In genomic region chr4:137861682-137862081, GRCh38 we compare ENCODE assay signal across 11 cellular contexts.
A peak's percentile ranks its signal among the peaks of the same experiment; 100 is the strongest.
DNase-seq lines count a peak whose midpoint lies in the region; ATAC-seq, FAIRE-seq and TF ChIP-seq lines count a peak whose summit lies in the region.
"Had no signal": no experiment of that assay in that cellular context is flagged by ENCODE, and none has a peak within 500 bp of the region (broad histone marks: within the 10 kb centered on the region; RNA-seq: fewer than 3 reads in every experiment).

No MANE protein-coding gene starts in this region.

- TF ChIP-seq POLR2A in vagina (IDR thresholded peaks at IDR 0.05) (no peak), GM12892 (IDR thresholded peaks at IDR 0.05; ENCODE audit: low read depth, low read length) (no peak)

- FAIRE-seq in frontal cortex (lab: Jason Lieb, UNC) (peak; percentile 98), GM12892 (lab: Jason Lieb, UNC) (no peak)
- FAIRE-seq: GM18507 had no signal

- H3K4me1 ChIP-seq in right atrium auricular region (no peaks in the 10 kb centered on the region), RWPE2 (ENCODE audit: insufficient read depth, poor library complexity, severe bottlenecking) (no peaks in the 10 kb centered on the region), vagina (no peaks in the 10 kb centered on the region)

- no peaks in the 10 kb centered on the region for H3K36me3 ChIP-seq in right atrium auricular region
- no peaks in the 10 kb centered on the region for H3K36me3 ChIP-seq in RWPE2 (ENCODE audit: low read depth)
- no peaks in the 10 kb centered on the region for H3K36me3 ChIP-seq in vagina

- intact Hi-C loops in left cardiac atrium (cut with DNase I), result loop anchor here in 1 of 2 donors (5.0 kb wide), 1 partner anchor 739 kb away; no protein-coding TSS in a partner anchor
- intact Hi-C loops in vagina (cut with DNase I), result no loop called here

- H3K27me3 ChIP-seq in right atrium auricular region (no peaks in the 10 kb centered on the region), RWPE2 (ENCODE audit: insufficient read depth, poor library complexity, severe bottlenecking) (no peaks in the 10 kb centered on the region), vagina (no peaks in the 10 kb centered on the region)

- ATAC-seq in left cardiac atrium (no peak), RWPE2 (ENCODE audit: low read depth) (no peak), GM19397 (IDR thresholded peaks at IDR 0.05; ENCODE audit: unreplicated experiment) (no peak)

- H3K9me3 ChIP-seq in right atrium auricular region (no peaks in the 10 kb centered on the region), RWPE2 (ENCODE audit: severe bottlenecking) (no peaks in the 10 kb centered on the region), vagina (no peaks in the 10 kb centered on the region)

- H3K4me3 ChIP-seq in right atrium auricular region (no peak overlapping the region), RWPE2 (ENCODE audit: severe bottlenecking) (no peak overlapping the region), vagina (no peak overlapping the region)

- no peak overlapping the region for H3K27ac ChIP-seq in right atrium auricular region
- H3K27ac ChIP-seq in RWPE2 (ENCODE audit: poor library complexity, severe bottlenecking), result no peak overlapping the region
- H3K27ac ChIP-seq in vagina, result no peak overlapping the region

- no peak for DNase-seq in right atrium auricular region (ENCODE audit: low spot score)
- no peak for DNase-seq in left cardiac atrium
- no peak for DNase-seq in RWPE2 (ENCODE audit: low spot score)
- no peak for DNase-seq in frontal cortex (ENCODE audit: low spot score in 2 of 2)
- no peak for DNase-seq in vagina (ENCODE audit: extremely low spot score in 2 of 2)
- DNase-seq in GM12892 (ENCODE audit: insufficient read length), result no peak
- no peak for DNase-seq in NCI-H2029 treated with DMSO at 0.1 percent for 48 hours (lab: John Stamatoyannopoulos, UW)
- DNase-seq: activated CD4-positive, alpha-beta T cell treated with anti-CD3 and anti-CD28 coated beads, Interleukin-2, amount 50 U/mL, for 48 hours; hippocampal formation had no signal

- TF ChIP-seq CTCF in right atrium auricular region (IDR thresholded peaks at IDR 0.05) (peak; percentile 20 to 59), RWPE2 (IDR thresholded peaks at IDR 0.05; ENCODE audit: poor library complexity, severe bottlenecking) (peak; percentile 77), vagina (IDR thresholded peaks at IDR 0.05) (peak in 2 of 3 experiments; percentile 24 to 54)
